25 cellular contexts compared by ENCODE assay signal in the genomic region with DNA sequence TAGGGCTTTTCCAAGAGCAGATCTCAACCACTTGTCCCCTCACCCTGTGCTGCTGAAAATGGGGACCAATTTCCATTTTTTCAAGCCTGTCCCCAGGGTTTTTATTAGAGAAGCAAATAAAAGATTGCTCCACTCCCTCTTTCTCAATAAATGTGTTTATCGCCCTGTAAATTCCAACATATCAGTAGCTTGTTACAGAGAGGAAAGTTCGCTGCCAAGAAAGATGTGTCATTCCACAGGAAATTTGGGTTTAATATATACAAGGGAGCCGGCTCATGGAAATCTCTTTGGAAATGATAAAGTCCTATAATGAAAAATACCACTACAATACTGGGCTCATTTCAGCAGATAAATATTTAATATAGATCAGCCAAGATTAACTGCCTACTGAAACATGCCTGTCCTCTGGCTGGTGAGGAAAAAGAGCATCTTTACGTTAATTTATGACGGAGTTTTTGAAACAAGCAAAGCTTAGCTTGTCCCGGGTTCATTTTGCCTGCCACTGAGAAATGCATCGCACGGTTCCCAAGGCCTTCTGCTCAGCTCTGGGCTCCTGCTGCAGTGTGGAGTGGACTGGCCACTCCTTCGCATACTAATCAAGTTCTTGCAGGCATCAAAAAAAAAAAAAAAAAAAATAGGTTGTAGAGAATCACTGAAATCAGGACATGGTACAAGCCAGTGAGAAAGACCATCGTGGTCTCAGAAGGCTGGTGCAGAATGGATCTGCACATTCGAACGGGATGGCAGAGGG.
A peak's percentile ranks its signal among the peaks of the same experiment; 100 is the strongest.
DNase-seq lines count a peak whose midpoint lies in the region; ATAC-seq and TF ChIP-seq lines count a peak whose summit lies in the region.
"Had no signal": no experiment of that assay in that cellular context is flagged by ENCODE, and none has a peak within 500 bp of the region (broad histone marks: within the 10 kb centered on the region; RNA-seq: fewer than 3 reads in every experiment).

No MANE protein-coding gene starts in this region.

- H3K27me3 ChIP-seq in dorsolateral prefrontal cortex, result no peaks in the 10 kb centered on the region
- H3K27me3 ChIP-seq: adrenal gland, testis had no signal

- H3K27me3 Mint-ChIP-seq in activated CD8-positive, alpha-beta T cell treated with anti-CD3 and anti-CD28 coated beads for 36 hours, result peaks cover 1% of the 10 kb centered on the region

- H3K36me3 Mint-ChIP-seq in activated CD8-positive, alpha-beta T cell treated with anti-CD3 and anti-CD28 coated beads for 36 hours (ENCODE audit: low read depth), result no peaks in the 10 kb centered on the region
- H3K36me3 Mint-ChIP-seq: CD4-positive, alpha-beta memory T cell; IgD-negative memory B cell; stimulated activated naive B cell treated with anti-CD40 and anti-IgM and Interleukin-4, amounts not matched to agents 10 μg/mL and 1 μg/mL and 100 μg/mL, for 72 hours had no signal

- POLR2A ChIA-PET in activated CD8-positive, alpha-beta T cell treated with anti-CD3 and anti-CD28 coated beads for 36 hours (lab: Charles Lee), result no interaction called here

- CTCF ChIA-PET in activated CD8-positive, alpha-beta T cell treated with anti-CD3 and anti-CD28 coated beads for 36 hours (lab: Charles Lee), result interaction anchor here (0.6 kb wide), 1 partner anchor 1071 kb away, joined by 3 read pairs; no protein-coding TSS in a partner anchor

- H3K4me1 Mint-ChIP-seq in activated CD8-positive, alpha-beta T cell treated with anti-CD3 and anti-CD28 coated beads for 36 hours (ENCODE audit: low read depth), result no peaks in the 10 kb centered on the region

- peak; percentile 67 for DNase-seq in Ammon's horn (ENCODE audit: low spot score)
- peak; percentile 43 for DNase-seq in NCI-H226
- DNase-seq in dorsolateral prefrontal cortex, result no peak
- DNase-seq in omental fat pad (ENCODE audit: low spot score), result no peak
- no peak for DNase-seq in DMS 273 (lab: John Stamatoyannopoulos, UW; ENCODE audit: unreplicated experiment)
- DNase-seq in activated CD8-positive, alpha-beta T cell treated with anti-CD3 and anti-CD28 coated beads for 36 hours, result no peak
- no peak for DNase-seq in DMS114 treated with DMSO at 0.1 percent for 48 hours (lab: John Stamatoyannopoulos, UW; ENCODE audit: unreplicated experiment)
- DNase-seq in SIG-M5 (lab: John Stamatoyannopoulos, UW), result no peak
- DNase-seq: activated CD4-positive, CD25-positive, alpha-beta regulatory T cell; activated naive CD4-positive, alpha-beta T cell treated with anti-CD3 and anti-CD28 coated beads for 36 hours; adrenal gland; CD4-positive, alpha-beta memory T cell; DMS153; mucosa of descending colon; NCI-H1105 treated with DMSO at 0.1 percent for 48 hours; NCI-H2029; stimulated activated CD4-positive, alpha-beta T cell treated with anti-CD3 and anti-CD28 coated beads, Interleukin-4, amount 100 ng/mL, for 24 hours; stimulated activated naive B cell treated with anti-CD40 and anti-IgM and Interleukin-4, amounts not matched to agents 10 μg/mL and 1 μg/mL and 100 μg/mL, for 72 hours; T-helper 1 cell had no signal

- peaks cover 2% of the 10 kb centered on the region for H3K9me3 Mint-ChIP-seq in activated CD8-positive, alpha-beta T cell treated with anti-CD3 and anti-CD28 coated beads for 36 hours
- H3K9me3 Mint-ChIP-seq: activated naive CD4-positive, alpha-beta T cell treated with anti-CD3 and anti-CD28 coated beads for 36 hours; dendritic cell treated with granulocyte-macrophage colony-stimulating factor and Interleukin-4, amounts not matched to agents 40 ng/mL and 50 ng/mL, for 4 days; IgD-negative memory B cell; nephron progenitor cell; stimulated activated naive B cell treated with anti-CD40 and anti-IgM and Interleukin-4, amounts not matched to agents 10 μg/mL and 1 μg/mL and 100 μg/mL, for 72 hours had no signal

- no peak overlapping the region for H3K4me3 ChIP-seq in dorsolateral prefrontal cortex
- H3K4me3 ChIP-seq: adrenal gland, esophagus muscularis mucosa, mucosa of descending colon, testis had no signal

- peak; percentile 50 for ATAC-seq in omental fat pad (ENCODE audit: low FRiP score)
- no peak for ATAC-seq in activated CD8-positive, alpha-beta T cell treated with anti-CD3 and anti-CD28 coated beads for 36 hours
- ATAC-seq: mucosa of descending colon; sciatic nerve; stimulated activated naive B cell treated with anti-CD40 and anti-IgM and Interleukin-4, amounts not matched to agents 10 μg/mL and 1 μg/mL and 100 μg/mL, for 72 hours had no signal

- H3K4me3 Mint-ChIP-seq in activated CD8-positive, alpha-beta T cell treated with anti-CD3 and anti-CD28 coated beads for 36 hours, result no peak overlapping the region
- H3K4me3 Mint-ChIP-seq: activated naive CD4-positive, alpha-beta T cell treated with anti-CD3 and anti-CD28 coated beads for 36 hours; dendritic cell treated with granulocyte-macrophage colony-stimulating factor and Interleukin-4, amounts not matched to agents 40 ng/mL and 50 ng/mL, for 4 days; IgD-negative memory B cell; stimulated activated naive B cell treated with anti-CD40 and anti-IgM and Interleukin-4, amounts not matched to agents 10 μg/mL and 1 μg/mL and 100 μg/mL, for 72 hours had no signal

- H3K27ac Mint-ChIP-seq in activated CD8-positive, alpha-beta T cell treated with anti-CD3 and anti-CD28 coated beads for 36 hours, result no peak overlapping the region
- H3K27ac Mint-ChIP-seq: activated naive CD4-positive, alpha-beta T cell treated with anti-CD3 and anti-CD28 coated beads for 36 hours; dendritic cell treated with granulocyte-macrophage colony-stimulating factor and Interleukin-4, amounts not matched to agents 40 ng/mL and 50 ng/mL, for 4 days; IgD-negative memory B cell; nephron progenitor cell; stimulated activated naive B cell treated with anti-CD40 and anti-IgM and Interleukin-4, amounts not matched to agents 10 μg/mL and 1 μg/mL and 100 μg/mL, for 72 hours had no signal

- TF ChIP-seq CTCF in dorsolateral prefrontal cortex (IDR thresholded peaks at IDR 0.05 in 54 of 56, conservative IDR thresholded peaks at IDR 0.05 in 2 of 56; ENCODE audit: low read depth in 1 of 56, partially characterized antibody in 56 of 56) (peak in 1 of 56 donors; percentile 5), omental fat pad (IDR thresholded peaks at IDR 0.05) (no peak)
- no peak for TF ChIP-seq CTCF in activated CD8-positive, alpha-beta T cell treated with anti-CD3 and anti-CD28 coated beads for 36 hours (IDR thresholded peaks at IDR 0.05)

- H3K27ac ChIP-seq in dorsolateral prefrontal cortex, result peak overlapping the region in 53 of 59 donors; percentile 1 to 85 (median 61)
- H3K27ac ChIP-seq: adrenal gland, esophagus muscularis mucosa, testis had no signal

- intact Hi-C loops in dorsolateral prefrontal cortex (cut with DNase I), result loop anchor here (5.0 to 10.0 kb wide), 3 partner anchors 78 to 1500 kb away; a partner anchor contains a TSS
- intact Hi-C loops in activated CD8-positive, alpha-beta T cell treated with anti-CD3 and anti-CD28 coated beads for 36 hours (cut with micrococcal nuclease), result no loop called here

Comparison
In these comparisons a context has a peak if more than half of its experiments do, and no peak if none do; other contexts are left out.
1. DNase-seq: peak in Ammon's horn (single experiment) and NCI-H226 (single experiment); none in dorsolateral prefrontal cortex (0 of 10), omental fat pad (single experiment), DMS 273 (single experiment), activated CD8-positive, alpha-beta T cell treated with anti-CD3 and anti-CD28 coated beads for 36 hours (single experiment), DMS114 treated with DMSO at 0.1 percent for 48 hours (single experiment) and SIG-M5 (single experiment).